In the genomic region with DNA sequence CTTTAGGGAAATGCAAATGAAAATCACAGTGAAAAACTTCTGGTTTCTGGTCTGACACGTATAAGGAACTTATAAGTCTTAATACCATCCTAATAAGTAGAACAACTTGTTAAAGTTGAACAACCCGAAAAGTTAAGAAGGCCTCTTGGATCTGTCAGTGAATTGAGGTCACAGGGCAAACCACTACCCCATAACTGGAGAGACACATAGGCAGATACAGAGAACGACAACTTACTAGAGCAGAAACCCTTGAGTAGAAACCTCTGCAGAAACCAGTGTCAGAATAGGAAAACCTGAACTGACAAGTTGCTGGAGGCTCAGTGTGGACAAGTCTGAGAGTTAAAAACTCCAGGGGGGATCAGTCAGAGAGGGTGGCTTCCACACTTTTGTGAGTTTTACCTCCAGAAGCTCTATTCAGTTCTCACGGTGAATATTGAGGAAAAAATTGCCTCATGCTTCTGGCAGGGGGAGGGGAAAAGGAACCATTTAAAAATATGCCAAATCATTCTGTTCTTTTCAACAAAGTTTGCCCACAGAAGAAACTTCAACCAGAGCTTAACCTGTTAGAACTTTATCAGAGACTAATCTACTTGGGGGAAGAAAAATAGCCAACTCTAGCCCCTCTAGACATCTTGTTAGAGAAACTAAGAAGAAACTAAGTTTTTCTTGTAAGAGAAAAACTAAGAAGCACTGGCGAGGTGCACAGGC, we compare ENCODE assay signal across 2 cellular contexts.
TF ChIP-seq lines count a peak whose summit lies in the region.

No MANE protein-coding gene starts in this region.

TF ChIP-seq in HEK293, 187 proteins besides CTCF, POLR2A, EP300 and RAD21 (continued from another document):
- TF ChIP-seq ZNF707 (tag by site-specific recombination; IDR thresholded peaks at IDR 0.05) (no peak), GLIS1 (tag by site-specific recombination; IDR thresholded peaks at IDR 0.05) (0 out of 2 replicates have a peak, but pooled peaks have one; percentile 19), ZNF629 (tag by site-specific recombination; IDR thresholded peaks at IDR 0.05) (no peak), ZNF138 (tag by site-specific recombination; IDR thresholded peaks at IDR 0.05; ENCODE audit: borderline replicate concordance) (no peak)

TF ChIP-seq in K562, 482 proteins besides CTCF, POLR2A, EP300 and RAD21 (continued from another document):
- TF ChIP-seq, protein P1, sequence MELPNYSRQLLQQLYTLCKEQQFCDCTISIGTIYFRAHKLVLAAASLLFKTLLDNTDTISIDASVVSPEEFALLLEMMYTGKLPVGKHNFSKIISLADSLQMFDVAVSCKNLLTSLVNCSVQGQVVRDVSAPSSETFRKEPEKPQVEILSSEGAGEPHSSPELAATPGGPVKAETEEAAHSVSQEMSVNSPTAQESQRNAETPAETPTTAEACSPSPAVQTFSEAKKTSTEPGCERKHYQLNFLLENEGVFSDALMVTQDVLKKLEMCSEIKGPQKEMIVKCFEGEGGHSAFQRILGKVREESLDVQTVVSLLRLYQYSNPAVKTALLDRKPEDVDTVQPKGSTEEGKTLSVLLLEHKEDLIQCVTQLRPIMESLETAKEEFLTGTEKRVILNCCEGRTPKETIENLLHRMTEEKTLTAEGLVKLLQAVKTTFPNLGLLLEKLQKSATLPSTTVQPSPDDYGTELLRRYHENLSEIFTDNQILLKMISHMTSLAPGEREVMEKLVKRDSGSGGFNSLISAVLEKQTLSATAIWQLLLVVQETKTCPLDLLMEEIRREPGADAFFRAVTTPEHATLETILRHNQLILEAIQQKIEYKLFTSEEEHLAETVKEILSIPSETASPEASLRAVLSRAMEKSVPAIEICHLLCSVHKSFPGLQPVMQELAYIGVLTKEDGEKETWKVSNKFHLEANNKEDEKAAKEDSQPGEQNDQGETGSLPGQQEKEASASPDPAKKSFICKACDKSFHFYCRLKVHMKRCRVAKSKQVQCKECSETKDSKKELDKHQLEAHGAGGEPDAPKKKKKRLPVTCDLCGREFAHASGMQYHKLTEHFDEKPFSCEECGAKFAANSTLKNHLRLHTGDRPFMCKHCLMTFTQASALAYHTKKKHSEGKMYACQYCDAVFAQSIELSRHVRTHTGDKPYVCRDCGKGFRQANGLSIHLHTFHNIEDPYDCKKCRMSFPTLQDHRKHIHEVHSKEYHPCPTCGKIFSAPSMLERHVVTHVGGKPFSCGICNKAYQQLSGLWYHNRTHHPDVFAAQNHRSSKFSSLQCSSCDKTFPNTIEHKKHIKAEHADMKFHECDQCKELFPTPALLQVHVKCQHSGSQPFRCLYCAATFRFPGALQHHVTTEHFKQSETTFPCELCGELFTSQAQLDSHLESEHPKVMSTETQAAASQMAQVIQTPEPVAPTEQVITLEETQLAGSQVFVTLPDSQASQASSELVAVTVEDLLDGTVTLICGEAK (IDR thresholded peaks at IDR 0.05): peak; percentile 79
- TF ChIP-seq, protein P1 (CRISPR knock-in tag; IDR thresholded peaks at IDR 0.05): no peak
- TF ChIP-seq C11orf30 (IDR thresholded peaks at IDR 0.05; ENCODE audit: low read depth) (peak; percentile 27; the same call in 1 of the 2 replicates), HDAC2 (IDR thresholded peaks at IDR 0.05) (no peak), ZNF263 (CRISPR knock-in tag; IDR thresholded peaks at IDR 0.05; ENCODE audit: borderline replicate concordance) (no peak), ZNF316 (IDR thresholded peaks at IDR 0.05) (0 out of 2 replicates have a peak, but pooled peaks have one; percentile 6), ZNF766 (CRISPR knock-in tag; conservative IDR thresholded peaks at IDR 0.05) (peak; percentile 56; the same call in 1 of the 2 replicates), XRCC4 (IDR thresholded peaks at IDR 0.05; ENCODE audit: extremely low read depth, insufficient read depth, insufficient read length) (no peak), MAFG (tag; conservative IDR thresholded peaks at IDR 0.05) (peak; percentile 42; the same call in 1 of the 2 replicates), FOXP1 (CRISPR knock-in tag; IDR thresholded peaks at IDR 0.05) (no peak), TAF7 (tag; IDR thresholded peaks at IDR 0.05) (no peak)
- TF ChIP-seq, protein P2, sequence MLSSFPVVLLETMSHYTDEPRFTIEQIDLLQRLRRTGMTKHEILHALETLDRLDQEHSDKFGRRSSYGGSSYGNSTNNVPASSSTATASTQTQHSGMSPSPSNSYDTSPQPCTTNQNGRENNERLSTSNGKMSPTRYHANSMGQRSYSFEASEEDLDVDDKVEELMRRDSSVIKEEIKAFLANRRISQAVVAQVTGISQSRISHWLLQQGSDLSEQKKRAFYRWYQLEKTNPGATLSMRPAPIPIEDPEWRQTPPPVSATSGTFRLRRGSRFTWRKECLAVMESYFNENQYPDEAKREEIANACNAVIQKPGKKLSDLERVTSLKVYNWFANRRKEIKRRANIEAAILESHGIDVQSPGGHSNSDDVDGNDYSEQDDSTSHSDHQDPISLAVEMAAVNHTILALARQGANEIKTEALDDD (IDR thresholded peaks at IDR 0.05): peak; percentile 33
- TF ChIP-seq, protein P3, sequence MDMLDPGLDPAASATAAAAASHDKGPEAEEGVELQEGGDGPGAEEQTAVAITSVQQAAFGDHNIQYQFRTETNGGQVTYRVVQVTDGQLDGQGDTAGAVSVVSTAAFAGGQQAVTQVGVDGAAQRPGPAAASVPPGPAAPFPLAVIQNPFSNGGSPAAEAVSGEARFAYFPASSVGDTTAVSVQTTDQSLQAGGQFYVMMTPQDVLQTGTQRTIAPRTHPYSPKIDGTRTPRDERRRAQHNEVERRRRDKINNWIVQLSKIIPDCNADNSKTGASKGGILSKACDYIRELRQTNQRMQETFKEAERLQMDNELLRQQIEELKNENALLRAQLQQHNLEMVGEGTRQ (CRISPR knock-in tag; IDR thresholded peaks at IDR 0.05): no peak
- TF ChIP-seq, protein P4, sequence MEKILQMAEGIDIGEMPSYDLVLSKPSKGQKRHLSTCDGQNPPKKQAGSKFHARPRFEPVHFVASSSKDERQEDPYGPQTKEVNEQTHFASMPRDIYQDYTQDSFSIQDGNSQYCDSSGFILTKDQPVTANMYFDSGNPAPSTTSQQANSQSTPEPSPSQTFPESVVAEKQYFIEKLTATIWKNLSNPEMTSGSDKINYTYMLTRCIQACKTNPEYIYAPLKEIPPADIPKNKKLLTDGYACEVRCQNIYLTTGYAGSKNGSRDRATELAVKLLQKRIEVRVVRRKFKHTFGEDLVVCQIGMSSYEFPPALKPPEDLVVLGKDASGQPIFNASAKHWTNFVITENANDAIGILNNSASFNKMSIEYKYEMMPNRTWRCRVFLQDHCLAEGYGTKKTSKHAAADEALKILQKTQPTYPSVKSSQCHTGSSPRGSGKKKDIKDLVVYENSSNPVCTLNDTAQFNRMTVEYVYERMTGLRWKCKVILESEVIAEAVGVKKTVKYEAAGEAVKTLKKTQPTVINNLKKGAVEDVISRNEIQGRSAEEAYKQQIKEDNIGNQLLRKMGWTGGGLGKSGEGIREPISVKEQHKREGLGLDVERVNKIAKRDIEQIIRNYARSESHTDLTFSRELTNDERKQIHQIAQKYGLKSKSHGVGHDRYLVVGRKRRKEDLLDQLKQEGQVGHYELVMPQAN (IDR thresholded peaks at IDR 0.05; ENCODE audit: borderline replicate concordance): no peak
